In the genomic region with DNA sequence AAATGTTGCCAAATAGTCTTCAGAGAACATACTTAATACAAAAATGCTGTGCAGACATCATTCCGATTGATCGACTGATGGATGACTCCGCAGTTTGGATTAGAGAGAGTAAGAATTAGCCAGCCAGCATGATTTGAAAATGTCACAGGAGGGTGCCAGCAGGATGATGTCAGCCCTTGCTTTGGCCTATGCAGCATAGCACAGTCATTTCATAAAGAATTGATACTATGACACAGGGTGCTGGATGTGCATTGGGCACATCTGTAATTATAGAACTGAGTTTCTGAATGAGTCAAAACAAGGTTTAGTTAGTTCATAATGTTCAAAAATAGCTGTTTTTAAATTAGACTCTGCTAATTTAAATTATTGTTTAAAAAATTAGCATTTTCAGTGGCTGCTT, we compare ENCODE assay signal across 9 cellular contexts. TPM values are rescaled to one million over a fixed set of nuclear protein-coding genes. Genes with fewer than 3 reads are reported as not detected.
DNase-seq lines count a peak whose midpoint lies in the region; ATAC-seq and TF ChIP-seq lines count a peak whose summit lies in the region.
"Had no signal": no experiment of that assay in that cellular context is flagged by ENCODE, and none has a peak within 500 bp of the region (broad histone marks: within the 10 kb centered on the region; RNA-seq: fewer than 3 reads in every experiment).

No MANE protein-coding gene starts in this region.

- intact Hi-C loops in lower lobe of right lung (cut with DNase I), result no loop called here

- no peaks in the 10 kb centered on the region for H3K9me3 Mint-ChIP-seq in activated naive CD8-positive, alpha-beta T cell (ENCODE audit: low read depth)
- H3K9me3 Mint-ChIP-seq in stimulated activated naive CD8-positive, alpha-beta T cell treated with anti-CD3 and anti-CD28 coated beads, Interleukin-15, amount 100 ng/mL, for 72 hours, result no peaks in the 10 kb centered on the region
- H3K9me3 Mint-ChIP-seq: T-helper 1 cell treated with Interleukin-12 subunit alpha and Interleukin-12 subunit beta and Interleukin-4 antibody, amounts not matched to agents 30 μg/mL and 1 μg/mL, for 36 hours had no signal

- no peaks in the 10 kb centered on the region for H3K9me3 ChIP-seq in lower lobe of right lung

- H3K27me3 Mint-ChIP-seq in activated naive CD8-positive, alpha-beta T cell, result no peaks in the 10 kb centered on the region
- no peaks in the 10 kb centered on the region for H3K27me3 Mint-ChIP-seq in stimulated activated naive CD8-positive, alpha-beta T cell treated with anti-CD3 and anti-CD28 coated beads, Interleukin-15, amount 100 ng/mL, for 72 hours

- H3K4me3 Mint-ChIP-seq in activated naive CD8-positive, alpha-beta T cell, result no peak overlapping the region
- H3K4me3 Mint-ChIP-seq in stimulated activated naive CD8-positive, alpha-beta T cell treated with anti-CD3 and anti-CD28 coated beads, Interleukin-15, amount 100 ng/mL, for 72 hours, result no peak overlapping the region
- H3K4me3 Mint-ChIP-seq: T-helper 1 cell treated with Interleukin-12 subunit alpha and Interleukin-12 subunit beta and Interleukin-4 antibody, amounts not matched to agents 30 μg/mL and 1 μg/mL, for 36 hours had no signal

- ATAC-seq in HG02943 (IDR thresholded peaks at IDR 0.05; ENCODE audit: low read depth, unreplicated experiment) (peak; percentile 70), lower lobe of right lung (no peak)
- peak; percentile 100 for ATAC-seq in stimulated activated naive CD8-positive, alpha-beta T cell treated with anti-CD3 and anti-CD28 coated beads, Interleukin-15, amount 100 ng/mL, for 72 hours

- H3K36me3 ChIP-seq in lower lobe of right lung, result peaks cover 60% of the 10 kb centered on the region

- no peak for TF ChIP-seq CTCF in lower lobe of right lung (IDR thresholded peaks at IDR 0.05)

- peaks cover 39% of the 10 kb centered on the region for H3K4me1 Mint-ChIP-seq in activated naive CD8-positive, alpha-beta T cell (ENCODE audit: low read depth)
- peaks cover 28% of the 10 kb centered on the region for H3K4me1 Mint-ChIP-seq in stimulated activated naive CD8-positive, alpha-beta T cell treated with anti-CD3 and anti-CD28 coated beads, Interleukin-15, amount 100 ng/mL, for 72 hours

- DNase-seq in stimulated activated CD4-positive, alpha-beta T cell treated with anti-CD3 and anti-CD28 coated beads, Interleukin-1b, Interleukin-23, amount 100 ng/mL, for 48 hours, result peak; percentile 69
- DNase-seq in stimulated activated CD4-positive, alpha-beta T cell treated with anti-CD3 and anti-CD28 coated beads, Interleukin-4, amount 100 ng/mL, for 4 hours, result no peak
- DNase-seq in stimulated activated naive CD8-positive, alpha-beta T cell treated with anti-CD3 and anti-CD28 coated beads, Interleukin-15, amount 100 ng/mL, for 72 hours, result peak in 1 of 2 donors; percentile 53
- DNase-seq in iPS-NIHi7 (ENCODE audit: extremely low spot score) (no peak), hippocampal formation (lab: John Stamatoyannopoulos, UW) (no peak), lower lobe of right lung (no peak)

- no peaks in the 10 kb centered on the region for H3K27me3 ChIP-seq in lower lobe of right lung (ENCODE audit: low read depth)

- H3K27ac Mint-ChIP-seq in activated naive CD8-positive, alpha-beta T cell, result peak overlapping the region; percentile 86
- H3K27ac Mint-ChIP-seq in stimulated activated naive CD8-positive, alpha-beta T cell treated with anti-CD3 and anti-CD28 coated beads, Interleukin-15, amount 100 ng/mL, for 72 hours, result peak overlapping the region in 1 of 2 donors; percentile 11
- H3K27ac Mint-ChIP-seq: T-helper 1 cell treated with Interleukin-12 subunit alpha and Interleukin-12 subunit beta and Interleukin-4 antibody, amounts not matched to agents 30 μg/mL and 1 μg/mL, for 36 hours had no signal

- H3K4me3 ChIP-seq in lower lobe of right lung, result no peak overlapping the region

- peaks cover 18% of the 10 kb centered on the region for H3K36me3 Mint-ChIP-seq in activated naive CD8-positive, alpha-beta T cell

- no peak overlapping the region for H3K27ac ChIP-seq in lower lobe of right lung

- H3K4me1 ChIP-seq in lower lobe of right lung, result no peaks in the 10 kb centered on the region

RNA-seq across cellular contexts. Expression of a gene that starts 21.6 kb away (rescaled TPM):
- 8.8 TPM for total RNA-seq in lower lobe of right lung

RNA-seq across cellular contexts. Expression of a gene that starts 45.9 kb away (rescaled TPM):
- 52.3 TPM for total RNA-seq in lower lobe of right lung

Comparison
In these comparisons a context has a peak if more than half of its experiments do, and no peak if none do; other contexts are left out.
1. ATAC-seq: peak in HG02943 (single experiment) and stimulated activated naive CD8-positive, alpha-beta T cell treated with anti-CD3 and anti-CD28 coated beads, Interleukin-15, amount 100 ng/mL, for 72 hours (single experiment); none in lower lobe of right lung (0 of 2).